In the genomic region with DNA sequence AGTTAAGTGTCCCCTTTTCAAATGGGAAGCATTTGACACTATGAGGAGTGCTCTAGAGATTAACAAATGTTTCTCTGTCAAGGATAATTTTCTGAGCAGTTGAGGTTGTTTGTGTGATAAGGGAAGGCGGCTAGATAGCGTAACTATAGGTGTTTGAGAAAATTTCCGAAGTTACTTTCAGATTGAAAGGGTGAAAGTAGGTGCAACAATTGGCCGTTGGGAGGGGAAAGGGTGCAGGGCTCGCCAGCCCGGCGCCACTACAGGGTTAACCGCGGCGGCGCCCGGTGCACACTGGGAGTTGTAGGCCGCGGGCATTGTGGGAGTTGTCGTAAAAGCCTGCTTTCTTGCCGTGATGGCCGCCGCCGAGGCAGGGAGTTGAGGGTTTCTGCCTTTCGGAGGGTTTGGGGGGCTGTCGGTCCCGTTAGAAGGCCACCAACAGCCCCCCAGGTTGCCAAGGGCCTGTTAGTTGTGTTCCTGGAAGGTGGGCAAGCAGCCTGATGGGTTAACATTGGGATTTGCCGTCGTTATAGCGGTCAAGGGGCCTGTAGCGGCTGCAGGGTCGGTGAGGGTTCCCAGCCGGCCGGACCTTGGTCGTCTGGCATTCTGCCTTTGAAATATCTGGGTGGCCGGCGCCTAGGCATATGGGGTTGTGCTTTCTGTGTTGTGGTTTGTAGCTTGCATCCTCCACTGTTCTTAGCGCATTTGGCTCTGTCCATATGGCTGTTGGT, we compare ENCODE assay signal across 8 cellular contexts. TPM values are rescaled to one million over a fixed set of nuclear protein-coding genes. Genes with fewer than 3 reads are reported as not detected.
DNase-seq lines count a peak whose midpoint lies in the region; ATAC-seq, FAIRE-seq and TF ChIP-seq lines count a peak whose summit lies in the region.

No MANE protein-coding gene starts in this region.

- no peaks in the 10 kb centered on the region for H3K27me3 ChIP-seq in right atrium auricular region
- H3K27me3 ChIP-seq in prostate gland (replicated peaks; ENCODE audit: insufficient read depth) = no peaks in the 10 kb centered on the region

- WGBS in prostate gland = 0% methylated on average over 33 of the region's 33 CpGs

- H3K4me1 ChIP-seq in right atrium auricular region (peaks cover 0 to 10% of the 10 kb centered on the region in 2 donors), prostate gland (replicated peaks) (no peaks in the 10 kb centered on the region)

- ATAC-seq in HG02852 (IDR thresholded peaks at IDR 0.05; ENCODE audit: unreplicated experiment) = peak; percentile 100

- TF ChIP-seq CTCF in GM13977 (IDR thresholded peaks at IDR 0.05; ENCODE audit: extremely low read depth, insufficient read depth, missing control alignments) (peak; percentile 18), right atrium auricular region (IDR thresholded peaks at IDR 0.05) (peak in 1 of 2 donors; percentile 8), prostate gland (IDR thresholded peaks at IDR 0.05) (peak in 2 of 4 experiments; percentile 8 to 25)

- H3K36me3 ChIP-seq in right atrium auricular region = no peaks in the 10 kb centered on the region
- H3K36me3 ChIP-seq in prostate gland = no peaks in the 10 kb centered on the region

- in situ Hi-C loops in GM13977 (cut with MboI; ENCODE audit: low pct_unique_long_range_greater_than_20kb, low sequenced_read_pairs, unreplicated experiment) = no loop called here

- H3K9me3 ChIP-seq in right atrium auricular region (no peaks in the 10 kb centered on the region), prostate gland (no peaks in the 10 kb centered on the region)

- H3K4me3 ChIP-seq in right atrium auricular region (peak overlapping the region; percentile 74 to 78), prostate gland (peak overlapping the region; percentile 80 to 81)

- no peak for TF ChIP-seq POLR2A in prostate gland (IDR thresholded peaks at IDR 0.05)

- intact Hi-C loops in prostate gland (cut with DNase I) = loop anchor here (2.0 kb wide), 1 partner anchor 37 kb away; a partner anchor contains a TSS

- peak; percentile 88 for DNase-seq in GM13977 (ENCODE audit: low spot score)
- DNase-seq in NCI-H1436 treated with DMSO at 0.1 percent for 48 hours (lab: John Stamatoyannopoulos, UW) = peak; percentile 9
- DNase-seq in T-helper 1 cell = peak; percentile 58 to 87 (median 78)
- peak; percentile 81 for DNase-seq in right atrium auricular region (ENCODE audit: low spot score)
- peak; percentile 82 for DNase-seq in prostate gland (ENCODE audit: low spot score)
- peak; percentile 91 for DNase-seq in urothelium cell line (ENCODE audit: low spot score)

- peak; percentile 74 for FAIRE-seq in urothelium cell line (lab: Jason Lieb, UNC)

- H3K27ac ChIP-seq in angular gyrus (ENCODE audit: low read depth, low read length) (peak overlapping the region; percentile 55), right atrium auricular region (peak overlapping the region; percentile 65 to 80), prostate gland (peak overlapping the region; percentile 68 to 72)

RNA-seq across cellular contexts. Expression of a gene that starts 36.5 kb away (rescaled TPM):
- total RNA-seq in right atrium auricular region = 100 to 1,000 TPM in 1 of 2 donors, 10 to 100 TPM in 1; 61.4 to 108 TPM
- 100 to 1,000 TPM in 1 of 2 donors, 10 to 100 TPM in 1; 59.9 to 102 TPM for total RNA-seq in prostate gland

Comparison
In these comparisons a context has a peak if more than half of its experiments do, and no peak if none do; other contexts are left out.
1. Peak in every context shown above with its lines: DNase-seq, ATAC-seq, H3K4me3 ChIP-seq and H3K27ac ChIP-seq.
2. DNase-seq: peak in every context shown above with its lines; median percentile 91 in urothelium cell line; 88 in GM13977; 82 in prostate gland; 81 in right atrium auricular region; 78 in T-helper 1 cell; 9 in NCI-H1436 treated with DMSO at 0.1 percent for 48 hours.